ENCODE assay signal across 16 cellular contexts in the genomic region with DNA sequence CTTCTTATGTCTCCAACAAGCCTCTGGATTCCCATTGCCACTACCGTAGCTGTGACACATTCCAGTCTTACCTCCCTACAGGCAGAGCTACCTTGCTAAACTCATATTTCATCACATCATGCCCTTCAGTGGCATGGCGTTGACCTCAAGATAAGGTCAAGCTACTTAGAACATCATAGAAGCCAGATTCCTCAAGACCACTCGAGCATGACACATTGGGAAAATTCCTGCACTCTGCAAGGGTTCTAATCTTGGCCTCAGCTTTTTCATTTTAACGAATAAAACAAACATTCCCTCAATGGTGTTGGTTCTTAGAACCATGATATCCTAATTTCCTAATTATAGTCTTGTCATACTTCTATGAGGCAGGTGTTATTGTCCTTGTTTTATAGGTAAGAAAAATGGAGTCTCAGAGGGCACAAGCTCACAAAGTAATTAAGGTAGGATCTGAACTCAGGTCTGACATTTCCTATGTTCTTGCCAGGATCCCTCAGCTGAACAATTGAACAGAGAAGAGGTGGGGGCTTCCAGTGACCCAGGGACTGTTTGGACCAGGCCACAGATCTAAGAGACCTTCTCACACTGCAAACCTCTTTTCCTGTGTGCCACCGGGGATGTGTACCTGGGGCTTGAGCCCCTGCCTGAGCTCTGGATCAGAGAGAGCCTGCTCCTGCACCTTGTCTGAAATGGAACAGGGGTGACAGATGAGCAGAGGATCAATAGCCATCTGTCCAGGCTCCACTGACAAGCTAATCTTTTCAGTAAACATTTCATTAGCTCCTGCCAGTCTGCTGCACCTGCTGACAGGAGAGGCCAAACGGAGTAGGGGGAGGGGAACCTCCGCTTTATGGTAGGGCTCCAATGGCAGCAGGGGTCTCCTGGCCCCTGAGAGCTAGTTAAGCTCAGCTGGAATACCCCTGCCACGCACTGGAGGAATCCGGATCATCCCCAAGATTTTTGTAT. TPM values are rescaled to one million over a fixed set of nuclear protein-coding genes. Genes with fewer than 3 reads are reported as not detected.
DNase-seq lines count a peak whose midpoint lies in the region; TF ChIP-seq lines count a peak whose summit lies in the region.
"Had no signal": no experiment of that assay in that cellular context is flagged by ENCODE, and none has a peak within 500 bp of the region (broad histone marks: within the 10 kb centered on the region; RNA-seq: fewer than 3 reads in every experiment).

No MANE protein-coding gene starts in this region.

- no peaks in the 10 kb centered on the region for H3K9me3 Mint-ChIP-seq in CD14-positive monocyte
- H3K9me3 Mint-ChIP-seq: mesothelial cell of epicardium had no signal

- no peak overlapping the region for H2BK12ac ChIP-seq in mesenchymal stem cell (ENCODE audit: low read length in 2 of 2)

- H3K4me3 Mint-ChIP-seq in CD14-positive monocyte, result no peak overlapping the region
- H3K4me3 Mint-ChIP-seq: mesothelial cell of epicardium had no signal

- no peak overlapping the region for H4K91ac ChIP-seq in mesenchymal stem cell (ENCODE audit: low read length)

- peaks cover 18% of the 10 kb centered on the region for H3K4me1 ChIP-seq in mesenchymal stem cell (ENCODE audit: control insufficient read depth, insufficient read depth, low read depth, low read length)
- H3K4me1 ChIP-seq: esophagus squamous epithelium had no signal

- no peak overlapping the region for H2BK120ac ChIP-seq in mesenchymal stem cell (ENCODE audit: low read depth, low read length)

- H3K4ac ChIP-seq in mesenchymal stem cell (ENCODE audit: low read depth in 1 of 2, low read length in 2 of 2), result no peak overlapping the region

- H3K4me3 ChIP-seq in mesenchymal stem cell (ENCODE audit: insufficient read depth in 1 of 2, low read depth in 1 of 2, low read length in 2 of 2), result no peak overlapping the region
- H3K4me3 ChIP-seq: BLaER1, esophagus squamous epithelium had no signal

- H3K79me1 ChIP-seq in mesenchymal stem cell (replicated peaks; ENCODE audit: low read length, poor library complexity, severe bottlenecking), result no peaks in the 10 kb centered on the region

- H3K4me1 Mint-ChIP-seq in CD14-positive monocyte, result no peaks in the 10 kb centered on the region

- DNase-seq in DMS53 (lab: John Stamatoyannopoulos, UW) (peak; percentile 87), NCI-H1105 treated with DMSO at 0.1 percent for 48 hours (lab: John Stamatoyannopoulos, UW) (peak; percentile 29), NCI-H774 (lab: John Stamatoyannopoulos, UW) (peak; percentile 69), mesenchymal stem cell (no peak), hypothalamus (lab: John Stamatoyannopoulos, UW) (no peak), cardiac septum (ENCODE audit: low spot score) (no peak), CD14-positive monocyte (ENCODE audit: low spot score) (no peak)
- no peak for DNase-seq in activated CD4-positive, alpha-beta T cell treated with anti-CD3 and anti-CD28 coated beads, Interleukin-2, amount 50 U/mL, for 4 hours
- DNase-seq: activated CD4-positive, alpha-beta T cell treated with anti-CD3 and anti-CD28 coated beads, Interleukin-2, amount 50 U/mL, for 1 hour; activated gamma-delta T cell treated with Interleukin-2 at 50 U/mL for 16 hours; esophagus squamous epithelium; PC-3; right cardiac atrium; T-helper 2 cell had no signal

- H3K27ac Mint-ChIP-seq in CD14-positive monocyte, result no peak overlapping the region
- H3K27ac Mint-ChIP-seq: mesothelial cell of epicardium had no signal

- no peak overlapping the region for H2BK15ac ChIP-seq in mesenchymal stem cell (ENCODE audit: low read depth, poor library complexity, severe bottlenecking)

- no peak overlapping the region for H4K8ac ChIP-seq in mesenchymal stem cell (ENCODE audit: low read length)

- H3K27me3 Mint-ChIP-seq in CD14-positive monocyte (ENCODE audit: low read depth in 3 of 3), result peaks cover 0 to 6% (median 2%) of the 10 kb centered on the region in 3 donors

- H3K23ac ChIP-seq in mesenchymal stem cell (ENCODE audit: low read length in 2 of 2), result no peak overlapping the region

- no peaks in the 10 kb centered on the region for H3K9me3 ChIP-seq in mesenchymal stem cell (ENCODE audit: control insufficient read depth, low read length)
- H3K9me3 ChIP-seq: BLaER1, esophagus squamous epithelium had no signal

- TF ChIP-seq CTCF in CD14-positive monocyte (IDR thresholded peaks at IDR 0.05), result no peak

- no peak overlapping the region for H3K27ac ChIP-seq in mesenchymal stem cell (ENCODE audit: low read length, poor library complexity, severe bottlenecking)
- H3K27ac ChIP-seq: BLaER1, esophagus squamous epithelium had no signal

- H3K9ac ChIP-seq in mesenchymal stem cell (ENCODE audit: low read length), result no peak overlapping the region
- H3K9ac ChIP-seq: BLaER1 had no signal

- no peak overlapping the region for H3K4me2 ChIP-seq in mesenchymal stem cell (ENCODE audit: low read length, poor library complexity, severe bottlenecking)
- H3K4me2 ChIP-seq: BLaER1 had no signal

- no peak overlapping the region for H2BK5ac ChIP-seq in mesenchymal stem cell (ENCODE audit: low read depth, low read length, poor library complexity, severe bottlenecking)

- WGBS in mesenchymal stem cell, result 58% methylated on average over 8 of the region's 9 CpGs

- no peaks in the 10 kb centered on the region for H3K36me3 ChIP-seq in mesenchymal stem cell (ENCODE audit: control insufficient read depth in 1 of 2, insufficient read depth in 2 of 2, low read depth in 1 of 2, low read length in 2 of 2)
- H3K36me3 ChIP-seq: BLaER1, esophagus squamous epithelium had no signal

- intact Hi-C loops in cardiac septum (cut with DNase I) (no loop called here), CD14-positive monocyte (cut with micrococcal nuclease) (no loop called here)

- no peaks in the 10 kb centered on the region for H3K36me3 Mint-ChIP-seq in CD14-positive monocyte
- H3K36me3 Mint-ChIP-seq: mesothelial cell of epicardium had no signal

- peak overlapping the region; percentile 44 for H2AK5ac ChIP-seq in mesenchymal stem cell (ENCODE audit: low read length, severe bottlenecking)

- peaks cover 3 to 60% of the 10 kb centered on the region in 2 experiments for H3K27me3 ChIP-seq in mesenchymal stem cell (ENCODE audit: control insufficient read depth in 1 of 2, insufficient read depth in 1 of 2, low read length in 2 of 2)
- H3K27me3 ChIP-seq: BLaER1 had no signal

- no peak overlapping the region for H2AFZ ChIP-seq in mesenchymal stem cell (ENCODE audit: low read depth, low read length)

- no peak overlapping the region for H3K14ac ChIP-seq in mesenchymal stem cell (ENCODE audit: low read length in 2 of 2)

- no peak overlapping the region for H3K18ac ChIP-seq in mesenchymal stem cell (ENCODE audit: low read depth in 1 of 2, low read length in 2 of 2)

RNA-seq across cellular contexts. Expression of a gene that starts 49.3 kb away (rescaled TPM):
- 42.9 TPM for polyA plus RNA-seq in mesenchymal stem cell (2013, experiment 1 of 2)
- 44.0 TPM for polyA plus RNA-seq in mesenchymal stem cell (2013, experiment 2 of 2)
- total RNA-seq in cardiac septum, result 16.0 TPM
- 10 to 100 TPM; 23.6 to 25.5 TPM for polyA plus RNA-seq in CD14-positive monocyte

RNA-seq across cellular contexts. Expression of a gene that starts 49.7 kb away (rescaled TPM):
- 670 TPM for polyA plus RNA-seq in mesenchymal stem cell (2013, experiment 1 of 2)
- 669 TPM for polyA plus RNA-seq in mesenchymal stem cell (2013, experiment 2 of 2)
- 47.9 TPM for total RNA-seq in cardiac septum
- 100 to 1,000 TPM; 421 to 443 TPM for polyA plus RNA-seq in CD14-positive monocyte

Comparison
In these comparisons a context has a peak if more than half of its experiments do, and no peak if none do; other contexts are left out.
1. DNase-seq: peak in DMS53 (single experiment), NCI-H1105 treated with DMSO at 0.1 percent for 48 hours (single experiment) and NCI-H774 (single experiment); none in mesenchymal stem cell (single experiment), hypothalamus (0 of 51), activated CD4-positive, alpha-beta T cell treated with anti-CD3 and anti-CD28 coated beads, Interleukin-2, amount 50 U/mL, for 4 hours (0 of 2), cardiac septum (single experiment) and CD14-positive monocyte (single experiment).